Comparison of ENCODE assay signal across 8 cellular contexts in the genomic region with DNA sequence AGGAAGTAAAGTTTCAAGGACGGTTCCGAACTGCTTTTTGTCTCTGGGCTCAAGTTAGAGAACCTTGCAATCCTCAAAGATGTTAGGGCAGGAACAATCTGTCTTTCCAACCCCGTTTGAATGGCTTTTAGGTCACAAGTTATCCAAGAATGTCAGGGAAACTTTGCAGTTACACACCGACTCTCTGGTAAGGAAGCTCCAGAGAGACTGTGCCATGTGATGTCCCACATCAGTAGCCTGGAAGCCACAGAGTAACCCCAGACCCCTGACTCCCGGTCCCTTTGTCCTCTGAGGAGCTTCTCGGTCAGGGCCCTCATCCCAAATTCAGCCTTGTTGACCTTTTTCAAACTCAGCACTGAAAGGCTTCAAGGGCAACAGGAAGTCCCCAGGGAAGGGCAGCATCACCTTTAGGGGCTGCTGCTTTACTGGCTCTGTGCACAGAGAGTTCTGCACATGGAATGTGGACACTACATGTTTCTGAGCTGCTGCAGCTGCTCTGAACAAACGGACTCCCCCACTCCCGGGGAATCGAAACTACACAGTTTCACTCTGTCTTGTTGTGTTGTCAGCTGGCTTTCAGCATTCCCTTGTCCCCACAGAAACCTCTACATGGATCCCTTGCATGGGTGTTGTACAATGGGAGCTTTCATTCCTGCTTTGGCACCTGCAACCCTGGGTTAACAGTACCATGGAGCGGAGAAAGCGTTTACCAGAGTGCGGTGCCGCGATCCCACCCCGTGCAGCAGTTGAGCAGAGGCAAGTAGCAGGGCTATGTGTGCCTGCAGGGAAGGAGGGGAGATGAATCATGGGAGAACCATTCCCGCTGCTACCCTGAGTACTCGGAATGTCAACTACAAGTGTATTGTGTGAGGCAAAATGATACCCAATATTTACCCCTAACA.
A peak's percentile ranks its signal among the peaks of the same experiment; 100 is the strongest.
DNase-seq lines count a peak whose midpoint lies in the region; ATAC-seq and TF ChIP-seq lines count a peak whose summit lies in the region.

No MANE protein-coding gene starts in this region.

- POLR2A ChIA-PET in MCF 10A (lab: Yijun Ruan, JAX): interaction anchor here (0.6 to 3.3 kb wide), 13 partner anchors 16 to 585 kb away, joined by 3 to 69 read pairs (median 4); a partner anchor contains a TSS

- H3K9me3 ChIP-seq in HUES48 (ENCODE audit: control insufficient read depth, insufficient read depth, low read length) (no peaks in the 10 kb centered on the region), BE2C (no peaks in the 10 kb centered on the region)

- H3K9me3 Mint-ChIP-seq in MCF 10A (ENCODE audit: unreplicated experiment): peaks cover 8% of the 10 kb centered on the region

- peak overlapping the region; percentile 24; the same call in 1 of the 2 replicates for H3K9ac ChIP-seq in HUES48 (ENCODE audit: low read depth, low read length)

- no peak for TF ChIP-seq CTCF in MCF 10A (IDR thresholded peaks at IDR 0.05; ENCODE audit: unreplicated experiment)
- TF ChIP-seq CTCF in BE2C (IDR thresholded peaks at IDR 0.05; ENCODE audit: low read depth, low read length): no peak

- H3K27ac Mint-ChIP-seq in MCF 10A (ENCODE audit: low read depth, unreplicated experiment): peak overlapping the region; percentile 77

- H3K36me3 Mint-ChIP-seq in MCF 10A (ENCODE audit: insufficient read depth, unreplicated experiment): no peaks in the 10 kb centered on the region

- DNase-seq in MCF 10A (ENCODE audit: unreplicated experiment) (no peak), kidney tubule cell (ENCODE audit: low spot score) (peak; percentile 84), superior temporal gyrus (ENCODE audit: extremely low spot score) (peak; percentile 60), BE2C (no peak), NCI-H1930 (lab: John Stamatoyannopoulos, UW) (no peak), cerebellar nuclear complex (lab: John Stamatoyannopoulos, UW) (no peak)

- intact Hi-C loops in MCF 10A (cut with micrococcal nuclease): loop anchor here (1.0 to 5.0 kb wide), 9 partner anchors 134 to 585 kb away; no protein-coding TSS in a partner anchor

- CTCF ChIA-PET in MCF 10A (lab: Yijun Ruan, JAX): interaction anchor here (0.5 to 3.6 kb wide), 45 partner anchors 9 to 1725 kb away, joined by 3 to 123 read pairs (median 4); a partner anchor contains a TSS

- no peak for ATAC-seq in GM19395 (IDR thresholded peaks at IDR 0.05; ENCODE audit: unreplicated experiment)

- no TSS peak for BruUV-seq in MCF 10A (replicated peaks; lab: Mats Ljungman, UMichigan)

- H3K36me3 ChIP-seq in HUES48 (ENCODE audit: control insufficient read depth, insufficient read depth, low read length) (no peaks in the 10 kb centered on the region), BE2C (no peaks in the 10 kb centered on the region)

- no peaks in the 10 kb centered on the region for H3K27me3 Mint-ChIP-seq in MCF 10A (ENCODE audit: insufficient read depth, unreplicated experiment)

- peaks cover 29% of the 10 kb centered on the region for H3K4me1 Mint-ChIP-seq in MCF 10A (ENCODE audit: insufficient read depth, unreplicated experiment)

- peak overlapping the region; percentile 67 for H3K4me3 Mint-ChIP-seq in MCF 10A (ENCODE audit: unreplicated experiment)

- peak overlapping the region; percentile 86 for H3K27ac ChIP-seq in HUES48 (ENCODE audit: low read depth, low read length)

- no peak overlapping the region for H3K4me3 ChIP-seq in HUES48 (ENCODE audit: low read depth, low read length)
- no peak overlapping the region for H3K4me3 ChIP-seq in BE2C (ENCODE audit: low read depth, low read length)

- peaks cover 30% of the 10 kb centered on the region for H3K4me1 ChIP-seq in HUES48 (ENCODE audit: control insufficient read depth, insufficient read depth, low read length)
- H3K4me1 ChIP-seq in BE2C: no peaks in the 10 kb centered on the region

- H3K27me3 ChIP-seq in HUES48 (ENCODE audit: control insufficient read depth, insufficient read depth, low read length) (no peaks in the 10 kb centered on the region), BE2C (no peaks in the 10 kb centered on the region)

Comparison
In these comparisons a context has a peak if more than half of its experiments do, and no peak if none do; other contexts are left out.
1. DNase-seq: peak in kidney tubule cell (single experiment) and superior temporal gyrus (single experiment); none in MCF 10A (single experiment), BE2C (single experiment), NCI-H1930 (0 of 2) and cerebellar nuclear complex (0 of 2).